In genomic region chr11:36374726-36375125, GRCh38 we compare ENCODE assay signal across 17 cellular contexts.
"Had no signal": no experiment of that assay in that cellular context is flagged by ENCODE, and none has a peak within 500 bp of the region (broad histone marks: within the 10 kb centered on the region; RNA-seq: fewer than 3 reads in every experiment).

No MANE protein-coding gene starts in this region.

- H3K9me3 ChIP-seq: thyroid gland had no signal

- H3K27me3 ChIP-seq: thyroid gland had no signal

- H3K9me3 Mint-ChIP-seq: central memory CD8-positive, alpha-beta T cell had no signal

- H3K27me3 Mint-ChIP-seq: central memory CD8-positive, alpha-beta T cell had no signal

- H3K4me3 ChIP-seq: coronary artery, lung, smooth muscle cell, thyroid gland had no signal

- ATAC-seq: activated T-cell treated with anti-CD3 and anti-CD28 coated beads, Interleukin-2, amount 50 U/mL, for 72 hours; sciatic nerve had no signal

- H3K36me3 ChIP-seq: thyroid gland had no signal

- H3K27ac ChIP-seq: coronary artery, thyroid gland had no signal

- DNase-seq: activated CD4-positive, alpha-beta T cell treated with anti-CD3 and anti-CD28 coated beads, Interleukin-2, amount 50 U/mL, for 1 hour; activated CD4-positive, CD25-positive, alpha-beta regulatory T cell treated with anti-CD3 and anti-CD28 coated beads, Interleukin-2, amount 50 U/mL, for 72 hours; activated effector memory CD4-positive, alpha-beta T cell treated with anti-CD3 and anti-CD28 coated beads, Interleukin-2, amount 50 U/mL, for 16 hours; activated naive CD4-positive, alpha-beta T cell treated with anti-CD3 and anti-CD28 coated beads, Interleukin-2, amount 50 U/mL, for 16 hours; activated T-cell treated with anti-CD3 and anti-CD28 coated beads, Interleukin-2, amount 50 U/mL, for 72 hours; aorta; hypothalamus; midbrain; stimulated activated CD4-positive, alpha-beta T cell treated with anti-CD3 and anti-CD28 coated beads, Interleukin-4, amount 100 ng/mL, for 4 hours; stimulated activated naive CD4-positive, alpha-beta T cell; T-helper 9 cell; thyroid gland had no signal
